ENCODE assay signal across 14 cellular contexts in genomic region chr11:36016263-36016662, GRCh38.
A peak's percentile ranks its signal among the peaks of the same experiment; 100 is the strongest.
DNase-seq lines count a peak whose midpoint lies in the region; ATAC-seq and TF ChIP-seq lines count a peak whose summit lies in the region.
"Had no signal": no experiment of that assay in that cellular context is flagged by ENCODE, and none has a peak within 500 bp of the region (broad histone marks: within the 10 kb centered on the region; RNA-seq: fewer than 3 reads in every experiment).

No MANE protein-coding gene starts in this region.

- no peak for TF ChIP-seq EP300 in suprapubic skin (IDR thresholded peaks at IDR 0.05)

- 84% methylated on average over 3 of the region's 3 CpGs for WGBS in suprapubic skin

- CTCF ChIA-PET in activated naive CD4-positive, alpha-beta T cell treated with anti-CD3 and anti-CD28 coated beads, Interleukin-2, amount 10 ng/mL, durations not matched to agents 7 days and 5 days (lab: Charles Lee) = no interaction called here

- TF ChIP-seq CTCF in left ventricle myocardium inferior (IDR thresholded peaks at IDR 0.05; ENCODE audit: borderline replicate concordance) = no peak
- no peak for TF ChIP-seq CTCF in fibroblast of the aortic adventitia (IDR thresholded peaks at IDR 0.05; ENCODE audit: insufficient read depth, low read length)
- TF ChIP-seq CTCF in suprapubic skin (IDR thresholded peaks at IDR 0.05) = no peak

- no peaks in the 10 kb centered on the region for H3K4me1 Mint-ChIP-seq in activated naive CD4-positive, alpha-beta T cell treated with anti-CD3 and anti-CD28 coated beads, Interleukin-2, amount 10 ng/mL, durations not matched to agents 7 days and 5 days

- H3K36me3 Mint-ChIP-seq in activated naive CD4-positive, alpha-beta T cell treated with anti-CD3 and anti-CD28 coated beads, Interleukin-2, amount 10 ng/mL, durations not matched to agents 7 days and 5 days = no peaks in the 10 kb centered on the region

- no peak overlapping the region for H3K4me3 ChIP-seq in left ventricle myocardium inferior
- no peak overlapping the region for H3K4me3 ChIP-seq in fibroblast of the aortic adventitia (ENCODE audit: low read depth, low read length)
- H3K4me3 ChIP-seq in suprapubic skin = no peak overlapping the region

- H3K36me3 ChIP-seq in left ventricle myocardium inferior (no peaks in the 10 kb centered on the region), suprapubic skin (no peaks in the 10 kb centered on the region)

- peak overlapping the region; percentile 16 for H3K27ac ChIP-seq in left ventricle myocardium inferior (replicated peaks)
- H3K27ac ChIP-seq in suprapubic skin = peak overlapping the region; percentile 40

- H3K9me3 Mint-ChIP-seq in activated naive CD4-positive, alpha-beta T cell treated with anti-CD3 and anti-CD28 coated beads, Interleukin-2, amount 10 ng/mL, durations not matched to agents 7 days and 5 days = no peaks in the 10 kb centered on the region

- no peak overlapping the region for H3K4me3 Mint-ChIP-seq in activated naive CD4-positive, alpha-beta T cell treated with anti-CD3 and anti-CD28 coated beads, Interleukin-2, amount 10 ng/mL, durations not matched to agents 7 days and 5 days

- H3K9me3 ChIP-seq in left ventricle myocardium inferior (replicated peaks) (no peaks in the 10 kb centered on the region), suprapubic skin (no peaks in the 10 kb centered on the region)

- DNase-seq in left ventricle myocardium inferior (no peak), Right ventricle myocardium inferior (ENCODE audit: missing footprints) (no peak), amniotic epithelial cell (ENCODE audit: low read depth) (peak; percentile 21), fibroblast of the aortic adventitia (ENCODE audit: low read depth) (peak; percentile 47), suprapubic skin (ENCODE audit: low spot score in 2 of 2) (no peak), NCI-H2081 treated with DMSO at 0.1 percent for 48 hours (lab: John Stamatoyannopoulos, UW) (no peak)
- no peak for DNase-seq in activated naive CD4-positive, alpha-beta T cell treated with anti-CD3 and anti-CD28 coated beads, Interleukin-2, amount 10 ng/mL, durations not matched to agents 7 days and 5 days
- DNase-seq: AML-193, DMS79, HCEC 1CT, NCI-H1092 treated with DMSO at 0.1 percent for 48 hours, NCI-H748 treated with DMSO at 0.1 percent for 48 hours, SIG-M5 had no signal

- H3K27me3 Mint-ChIP-seq in activated naive CD4-positive, alpha-beta T cell treated with anti-CD3 and anti-CD28 coated beads, Interleukin-2, amount 10 ng/mL, durations not matched to agents 7 days and 5 days = peaks cover 13% of the 10 kb centered on the region

- no peak for TF ChIP-seq POLR2A in suprapubic skin (IDR thresholded peaks at IDR 0.05)

- no peak for ATAC-seq in Right ventricle myocardium inferior
- no peak for ATAC-seq in HG02759 (IDR thresholded peaks at IDR 0.05; ENCODE audit: unreplicated experiment)

- H3K4me1 ChIP-seq in left ventricle myocardium inferior = peaks cover 13% of the 10 kb centered on the region
- peaks cover 57% of the 10 kb centered on the region for H3K4me1 ChIP-seq in suprapubic skin

- intact Hi-C loops in left ventricle myocardium inferior (cut with micrococcal nuclease) (no loop called here), Right ventricle myocardium inferior (cut with DNase I) (no loop called here)

- H3K27ac Mint-ChIP-seq in activated naive CD4-positive, alpha-beta T cell treated with anti-CD3 and anti-CD28 coated beads, Interleukin-2, amount 10 ng/mL, durations not matched to agents 7 days and 5 days = no peak overlapping the region

- H3K27me3 ChIP-seq in left ventricle myocardium inferior (ENCODE audit: low read depth) (peaks cover 36% of the 10 kb centered on the region), suprapubic skin (no peaks in the 10 kb centered on the region)

Comparison
In these comparisons a context has a peak if more than half of its experiments do, and no peak if none do; other contexts are left out.
1. DNase-seq: peak in amniotic epithelial cell (single experiment) and fibroblast of the aortic adventitia (single experiment); none in left ventricle myocardium inferior (single experiment), Right ventricle myocardium inferior (single experiment), suprapubic skin (0 of 2), NCI-H2081 treated with DMSO at 0.1 percent for 48 hours (single experiment) and activated naive CD4-positive, alpha-beta T cell treated with anti-CD3 and anti-CD28 coated beads, Interleukin-2, amount 10 ng/mL, durations not matched to agents 7 days and 5 days (single experiment).